ENCODE assay signal across 1 cellular context in genomic region chr3:126342211-126342610, GRCh38.
TF ChIP-seq lines count a peak whose summit lies in the region.

No MANE protein-coding gene starts in this region.

TF ChIP-seq in liver, 16 proteins besides CTCF, POLR2A, EP300 and RAD21 (continued from another document):
- TF ChIP-seq, protein P1, sequence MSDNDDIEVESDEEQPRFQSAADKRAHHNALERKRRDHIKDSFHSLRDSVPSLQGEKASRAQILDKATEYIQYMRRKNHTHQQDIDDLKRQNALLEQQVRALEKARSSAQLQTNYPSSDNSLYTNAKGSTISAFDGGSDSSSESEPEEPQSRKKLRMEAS (IDR thresholded peaks at IDR 0.05): no peak
- no peak for TF ChIP-seq HNF4A (conservative IDR thresholded peaks at IDR 0.05)
- TF ChIP-seq GABPA (IDR thresholded peaks at IDR 0.05 in 1 of 2, conservative IDR thresholded peaks at IDR 0.05 in 1 of 2): no peak
